16 cellular contexts compared by ENCODE assay signal in genomic region chr17:20465535-20465934, GRCh38. TPM values are rescaled to one million over a fixed set of nuclear protein-coding genes. Genes with fewer than 3 reads are reported as not detected.
"Had no signal": no experiment of that assay in that cellular context is flagged by ENCODE, and none has a peak within 500 bp of the region (broad histone marks: within the 10 kb centered on the region; RNA-seq: fewer than 3 reads in every experiment).

No MANE protein-coding gene starts in this region.

RNA-seq across cellular contexts. Expression of gene LGALS9B, which starts 1.8 kb away (rescaled TPM):
- total RNA-seq: activated CD4-positive, alpha-beta memory T cell treated with anti-CD3 and anti-CD28 coated beads for 36 hours; activated CD4-positive, alpha-beta T cell treated with anti-CD3 and anti-CD28 coated beads for 36 hours; activated CD4-positive, alpha-beta T cell treated with anti-CD3 and anti-CD28 coated beads, Interleukin-2, amount 10 ng/mL, durations not matched to agents 24 days and 14 days; activated CD8-positive, alpha-beta memory T cell treated with anti-CD3 and anti-CD28 coated beads for 36 hours; activated naive CD4-positive, alpha-beta T cell treated with anti-CD3 and anti-CD28 coated beads for 36 hours; activated naive CD8-positive, alpha-beta T cell treated with anti-CD3 and anti-CD28 coated beads for 36 hours; activated T-helper 1 cell treated with anti-CD3 and anti-CD28 coated beads, Interleukin-12 subunit alpha, Interleukin-12 subunit beta, Interleukin-2, Interleukin-4 antibody, amounts not matched to agents 30 ng/mL and 10 ng/mL and 1 ng/mL, durations not matched to agents 14 hours and 24 hours and 36 hours; activated T-helper 2 cell treated with anti-CD3 and anti-CD28 coated beads, Interferon-gamma antibody, Interleukin-2, Interleukin-4, amounts not matched to agents 10 μg/mL and 5 μg/mL and 100 μg/mL, durations not matched to agents 14 hours and 24 hours and 36 hours; adrenal gland; body of pancreas; cardiac muscle cell; dorsolateral prefrontal cortex; endothelial cell of umbilical vein; fibroblast of lung; fibroblast of villous mesenchyme; T-helper 1 cell treated with Interleukin-12 subunit alpha and Interleukin-12 subunit beta and Interleukin-4 antibody, amounts not matched to agents 30 ng/mL and 1 ng/mL, for 36 hours had no signal
- polyA plus RNA-seq: cardiac muscle cell, endothelial cell of umbilical vein, fibroblast of lung had no signal
